6 cellular contexts compared by ENCODE assay signal in genomic region chr9:111433082-111433481, GRCh38.
"Had no signal": no experiment of that assay in that cellular context is flagged by ENCODE, and none has a peak within 500 bp of the region (broad histone marks: within the 10 kb centered on the region; RNA-seq: fewer than 3 reads in every experiment).

No MANE protein-coding gene starts in this region.

- DNase-seq: GOT3, H9, HCEC 1CT had no signal

- H3K27ac ChIP-seq: HL-60 had no signal

- H3K9me3 Mint-ChIP-seq: H9, IgD-negative memory B cell had no signal

- H3K27ac Mint-ChIP-seq: IgD-negative memory B cell had no signal

- ATAC-seq: HepG2 had no signal

- H3K27me3 Mint-ChIP-seq: IgD-negative memory B cell had no signal

- H3K4me1 Mint-ChIP-seq: H9, IgD-negative memory B cell had no signal

- H3K4me3 Mint-ChIP-seq: H9, IgD-negative memory B cell had no signal
